In the genomic region with DNA sequence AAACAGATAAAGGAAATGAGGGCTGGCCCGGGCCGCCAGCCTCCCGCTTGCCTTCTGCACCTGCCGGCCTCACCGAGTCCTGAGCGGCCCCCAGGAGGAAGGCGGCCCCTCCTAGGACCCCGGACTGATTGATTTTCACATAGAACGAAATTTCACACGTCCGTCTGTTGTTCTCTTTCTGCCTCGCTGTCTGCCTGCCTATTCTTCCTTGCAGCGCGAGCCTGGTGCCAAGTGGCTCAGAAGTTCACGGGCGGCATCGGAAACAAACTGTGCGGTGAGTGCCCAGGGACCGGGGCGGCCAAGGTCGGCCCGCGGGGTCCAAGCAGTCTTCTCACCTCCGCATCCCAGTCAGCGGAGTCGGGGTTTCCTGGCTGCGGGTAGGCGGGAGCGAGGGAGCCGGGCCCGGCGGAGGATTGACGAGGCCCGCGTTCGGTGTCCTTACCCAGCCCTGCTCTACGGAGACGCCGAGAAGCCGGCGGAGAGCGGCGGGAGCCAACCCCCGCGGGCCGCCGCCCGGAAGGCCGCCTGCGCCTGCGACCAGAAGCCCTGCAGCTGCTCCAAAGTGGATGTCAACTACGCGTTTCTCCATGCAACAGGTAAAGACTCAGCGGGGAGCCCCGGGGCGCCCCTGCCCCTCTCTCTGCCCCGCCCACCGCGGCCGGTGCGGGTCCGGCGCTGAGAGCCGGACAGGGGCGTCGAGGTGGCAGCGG, we compare ENCODE assay signal across 11 cellular contexts. TPM values are rescaled to one million over a fixed set of nuclear protein-coding genes. Genes with fewer than 3 reads are reported as not detected.
DNase-seq lines count a peak whose midpoint lies in the region; ATAC-seq and TF ChIP-seq lines count a peak whose summit lies in the region.
"Had no signal": no experiment of that assay in that cellular context is flagged by ENCODE, and none has a peak within 500 bp of the region (broad histone marks: within the 10 kb centered on the region; RNA-seq: fewer than 3 reads in every experiment).

No MANE protein-coding gene starts in this region.

- H3K4me1 Mint-ChIP-seq in activated T-helper 17 cell treated with anti-CD3 and anti-CD28 coated beads, Interleukin-2, amount 50 U/mL, for 72 hours: no peaks in the 10 kb centered on the region
- peaks cover 28% of the 10 kb centered on the region for H3K4me1 Mint-ChIP-seq in mesothelial cell of epicardium
- peaks cover 13% of the 10 kb centered on the region for H3K4me1 Mint-ChIP-seq in osteocyte (ENCODE audit: unreplicated experiment)

- H3K27ac Mint-ChIP-seq in activated T-helper 17 cell treated with anti-CD3 and anti-CD28 coated beads, Interleukin-2, amount 50 U/mL, for 72 hours: no peak overlapping the region
- no peak overlapping the region for H3K27ac Mint-ChIP-seq in mesothelial cell of epicardium
- no peak overlapping the region for H3K27ac Mint-ChIP-seq in osteocyte (ENCODE audit: unreplicated experiment)
- H3K27ac Mint-ChIP-seq: immature natural killer cell had no signal

- H3K36me3 Mint-ChIP-seq in activated T-helper 17 cell treated with anti-CD3 and anti-CD28 coated beads, Interleukin-2, amount 50 U/mL, for 72 hours (ENCODE audit: low read depth): no peaks in the 10 kb centered on the region
- H3K36me3 Mint-ChIP-seq in mesothelial cell of epicardium: no peaks in the 10 kb centered on the region
- no peaks in the 10 kb centered on the region for H3K36me3 Mint-ChIP-seq in osteocyte (ENCODE audit: unreplicated experiment)

- in situ Hi-C loops in GM13976 (cut with MboI; ENCODE audit: low sequenced_read_pairs, unreplicated experiment): no loop called here

- peaks cover 85% of the 10 kb centered on the region for H3K27me3 Mint-ChIP-seq in activated T-helper 17 cell treated with anti-CD3 and anti-CD28 coated beads, Interleukin-2, amount 50 U/mL, for 72 hours
- H3K27me3 Mint-ChIP-seq in mesothelial cell of epicardium (ENCODE audit: low read depth) (peaks cover 47% of the 10 kb centered on the region), osteocyte (ENCODE audit: unreplicated experiment) (peaks cover 52% of the 10 kb centered on the region)

- TF ChIP-seq CTCF in GM13976 (IDR thresholded peaks at IDR 0.05; ENCODE audit: borderline replicate concordance, control extremely low read depth, extremely low read depth, insufficient read depth, missing control alignments) (no peak), mesothelial cell of epicardium (IDR thresholded peaks at IDR 0.05; ENCODE audit: unreplicated experiment) (no peak), osteocyte (IDR thresholded peaks at IDR 0.05) (no peak)

- DNase-seq in COLO668 (lab: John Stamatoyannopoulos, UW; ENCODE audit: unreplicated experiment): peak; percentile 32
- peak; percentile 44 for DNase-seq in GM13976 (ENCODE audit: low spot score)
- DNase-seq in mesothelial cell of epicardium (ENCODE audit: low spot score in 2 of 2, unreplicated experiment in 2 of 2): no peak
- no peak for DNase-seq in kidney glomerular epithelial cell (lab: John Stamatoyannopoulos, UW)
- DNase-seq in osteocyte (ENCODE audit: extremely low spot score, unreplicated experiment): no peak
- DNase-seq in SKM-1 (lab: John Stamatoyannopoulos, UW; ENCODE audit: unreplicated experiment): no peak
- DNase-seq: effector CD8-positive, alpha-beta T cell; GDM1; immature natural killer cell; NCI-H187 treated with DMSO at 0.1 percent for 48 hours had no signal

- peak overlapping the region; percentile 69 for H3K4me3 Mint-ChIP-seq in activated T-helper 17 cell treated with anti-CD3 and anti-CD28 coated beads, Interleukin-2, amount 50 U/mL, for 72 hours
- H3K4me3 Mint-ChIP-seq in mesothelial cell of epicardium (peak overlapping the region; percentile 32), osteocyte (ENCODE audit: unreplicated experiment) (no peak overlapping the region)

- no peaks in the 10 kb centered on the region for H3K9me3 Mint-ChIP-seq in activated T-helper 17 cell treated with anti-CD3 and anti-CD28 coated beads, Interleukin-2, amount 50 U/mL, for 72 hours
- H3K9me3 Mint-ChIP-seq in mesothelial cell of epicardium (no peaks in the 10 kb centered on the region), osteocyte (ENCODE audit: unreplicated experiment) (peaks cover 3% of the 10 kb centered on the region)
- H3K9me3 Mint-ChIP-seq: immature natural killer cell had no signal

- no peak for ATAC-seq in activated T-helper 17 cell treated with anti-CD3 and anti-CD28 coated beads, Interleukin-2, amount 50 U/mL, for 72 hours (replicated peaks)

RNA-seq across cellular contexts. Expression of gene GAD2, which starts 1.0 kb away (rescaled TPM):
- not detected for total RNA-seq in activated T-helper 17 cell treated with anti-CD3 and anti-CD28 coated beads, Interleukin-2, amount 50 U/mL, for 72 hours
- total RNA-seq in mesothelial cell of epicardium (not detected in 3 replicates), osteocyte (not detected in 2 replicates)

Comparison
In these comparisons a context has a peak if more than half of its experiments do, and no peak if none do; other contexts are left out.
1. DNase-seq: peak in COLO668 (single experiment) and GM13976 (single experiment); none in mesothelial cell of epicardium (0 of 2), kidney glomerular epithelial cell (single experiment), osteocyte (single experiment) and SKM-1 (single experiment).